Comparison of ENCODE assay signal across 8 cellular contexts in genomic region chr22:43187171-43188099, GRCh38. TPM values are rescaled to one million over a fixed set of nuclear protein-coding genes. Genes with fewer than 3 reads are reported as not detected.
DNase-seq lines count a peak whose midpoint lies in the region; ATAC-seq and TF ChIP-seq lines count a peak whose summit lies in the region.

No MANE protein-coding gene starts in this region.

- peak overlapping the region; percentile 85 for H3K4me3 Mint-ChIP-seq in type B pancreatic cell

- H3K4me1 ChIP-seq in adipocyte (ENCODE audit: control insufficient read depth, insufficient read depth, low read length) (peaks cover 17% of the 10 kb centered on the region), heart right ventricle (peaks cover 2 to 34% (median 18%) of the 10 kb centered on the region in 9 donors)

- peak overlapping the region; percentile 80 for H3K9ac ChIP-seq in adipocyte (ENCODE audit: low read length)

- 4 to 9% methylated on average over 36 to 61 of the region's 86 CpGs for WGBS in heart right ventricle, 2 donors

- H3K36me3 Mint-ChIP-seq in type B pancreatic cell = peaks cover 3% of the 10 kb centered on the region

- H3K27me3 Mint-ChIP-seq in type B pancreatic cell = peaks cover 5% of the 10 kb centered on the region

- H3K9me3 ChIP-seq in adipocyte (ENCODE audit: control insufficient read depth, low read length) (no peaks in the 10 kb centered on the region), heart right ventricle (no peaks in the 10 kb centered on the region)

- peak overlapping the region; percentile 70 to 97 (median 88) for H3K27ac ChIP-seq in heart right ventricle

- ATAC-seq in HG02852 (IDR thresholded peaks at IDR 0.05; ENCODE audit: unreplicated experiment) (peak; percentile 79), heart right ventricle (peak; percentile 93 to 96 (median 95))

- H3K27me3 ChIP-seq in adipocyte (replicated peaks; ENCODE audit: control insufficient read depth, insufficient read depth, low read length) (peaks cover 14% of the 10 kb centered on the region), heart right ventricle (no peaks in the 10 kb centered on the region)

- intact Hi-C loops in heart right ventricle (cut with DNase I) = loop anchor here in 1 of 10 donors (5.0 kb wide), 1 partner anchor 35 kb away; no protein-coding TSS in a partner anchor
- intact Hi-C loops in posterior cingulate gyrus (cut with DNase I) = loop anchor here (2.0 kb wide), 1 partner anchor 37 kb away; the partner anchor contains the start of gene TSPO

- in situ Hi-C loops in GM13976 (cut with MboI; ENCODE audit: low sequenced_read_pairs, unreplicated experiment) = no loop called here

- H3K4me3 ChIP-seq in adipocyte (ENCODE audit: low read length) (peak overlapping the region; percentile 80), heart right ventricle (peak overlapping the region; percentile 27 to 88 (median 61))

- no peaks in the 10 kb centered on the region for H3K9me3 Mint-ChIP-seq in type B pancreatic cell

- H3K36me3 ChIP-seq in adipocyte (ENCODE audit: control insufficient read depth, insufficient read depth, low read length, severe bottlenecking) (no peaks in the 10 kb centered on the region), heart right ventricle (peaks cover 0 to 4% (median 0%) of the 10 kb centered on the region in 9 donors)

- TF ChIP-seq CTCF in GM13976 (IDR thresholded peaks at IDR 0.05; ENCODE audit: borderline replicate concordance, control extremely low read depth, extremely low read depth, insufficient read depth, missing control alignments) (peak; percentile 92), heart right ventricle (IDR thresholded peaks at IDR 0.05) (peak; percentile 71 to 91 (median 76)), type B pancreatic cell (conservative IDR thresholded peaks at IDR 0.05) (peak; percentile 84)

- H3K4me1 Mint-ChIP-seq in type B pancreatic cell (ENCODE audit: unreplicated experiment) = peaks cover 16% of the 10 kb centered on the region

- DNase-seq in GM13976 (ENCODE audit: low spot score) (peak; percentile 98), NCI-H1436 (lab: John Stamatoyannopoulos, UW) (peak; percentile 94), SW 1271 (lab: John Stamatoyannopoulos, UW) (peak; percentile 69 to 87), adipocyte (ENCODE audit: low read depth) (peak; percentile 96), heart right ventricle (peak; percentile 93 to 98), posterior cingulate gyrus (peak; percentile 89 to 99 (median 92)), type B pancreatic cell (ENCODE audit: extremely low spot score, unreplicated experiment) (peak; percentile 97)

- peak overlapping the region; percentile 95 for H3K27ac Mint-ChIP-seq in type B pancreatic cell

RNA-seq across cellular contexts. Expression of gene TTLL12, which starts 0.5 kb away (rescaled TPM):
- total RNA-seq in heart right ventricle (10 to 100 TPM in 4 of 10 donors, 1 to 10 TPM in 6; 8.0 to 18.9 (median 9.6) TPM), type B pancreatic cell (ENCODE audit: low replicate concordance) (57.3 and 98.5 TPM in 2 replicates)
- 10 to 100 TPM in 1 of 2 donors, 1 to 10 TPM in 1; 8.1 to 16.7 TPM for polyA plus RNA-seq in heart right ventricle

RNA-seq across cellular contexts. Expression of gene TSPO, which starts 36.1 kb away (rescaled TPM):
- total RNA-seq in heart right ventricle (100 to 1,000 TPM in 4 of 10 donors, 10 to 100 TPM in 6; 84.7 to 173 (median 99.0) TPM), type B pancreatic cell (ENCODE audit: low replicate concordance) (16.9 and 30.9 TPM in 2 replicates)
- 100 to 1,000 TPM; 231 to 258 TPM for polyA plus RNA-seq in heart right ventricle

RNA-seq across cellular contexts. Expression of gene MCAT, which starts 44.2 kb away (rescaled TPM):
- total RNA-seq in heart right ventricle (10 to 100 TPM; 12.8 to 18.2 (median 15.2) TPM), type B pancreatic cell (ENCODE audit: low replicate concordance) (24.0 and 27.0 TPM in 2 replicates)
- 10 to 100 TPM; 17.6 to 33.4 TPM for polyA plus RNA-seq in heart right ventricle

Comparison
In these comparisons a context has a peak if more than half of its experiments do, and no peak if none do; other contexts are left out.
1. Peak in every context shown above with its lines: DNase-seq, ATAC-seq, H3K4me3 ChIP-seq and H3K27ac ChIP-seq.